In genomic region chr16:25031132-25031440, GRCh38 we compare ENCODE assay signal across 8 cellular contexts. TPM values are rescaled to one million over a fixed set of nuclear protein-coding genes. Genes with fewer than 3 reads are reported as not detected.
DNase-seq lines count a peak whose midpoint lies in the region; ATAC-seq and TF ChIP-seq lines count a peak whose summit lies in the region.

No MANE protein-coding gene starts in this region.

- H3K36me3 ChIP-seq in PC-3 (ENCODE audit: low read depth, low read length) (no peaks in the 10 kb centered on the region), suprapubic skin (no peaks in the 10 kb centered on the region)

- peaks cover 38% of the 10 kb centered on the region for H3K4me1 Mint-ChIP-seq in activated CD4-positive, alpha-beta T cell treated with anti-CD3 and anti-CD28 coated beads, Interleukin-2, amount 10 ng/mL, durations not matched to agents 24 days and 14 days

- H3K9ac ChIP-seq in PC-3 (ENCODE audit: low read length), result no peak overlapping the region

- H3K27ac ChIP-seq in PC-3 (ENCODE audit: low read length), result no peak overlapping the region
- no peak overlapping the region for H3K27ac ChIP-seq in suprapubic skin

- CTCF ChIA-PET in PC-3 (lab: Charles Lee), result no interaction called here

- no TSS peak for BruUV-seq in PC-3 (replicated peaks; lab: Mats Ljungman, UMichigan)

- intact Hi-C loops in activated CD4-positive, alpha-beta T cell treated with anti-CD3 and anti-CD28 coated beads, Interleukin-2, amount 10 ng/mL, durations not matched to agents 24 days and 14 days (cut with micrococcal nuclease), result loop anchor here (1.0 kb wide), 2 partner anchors 16 to 18 kb away; partner anchors contain the start of gene ARHGAP17
- intact Hi-C loops in PC-3 (cut with micrococcal nuclease) (no loop called here), sciatic nerve (cut with DNase I) (no loop called here)

- no peaks in the 10 kb centered on the region for H3K9me2 ChIP-seq in PC-3 (replicated peaks; ENCODE audit: low read length)

- peak overlapping the region; percentile 86 for H2AFZ ChIP-seq in PC-3 (ENCODE audit: low read length)

- H4K20me1 ChIP-seq in PC-3 (ENCODE audit: low read length), result no peaks in the 10 kb centered on the region

- no peaks in the 10 kb centered on the region for H3K36me3 Mint-ChIP-seq in activated CD4-positive, alpha-beta T cell treated with anti-CD3 and anti-CD28 coated beads, Interleukin-2, amount 10 ng/mL, durations not matched to agents 24 days and 14 days (ENCODE audit: low read depth)

- H3K9me3 ChIP-seq in PC-3 (ENCODE audit: low read length) (no peaks in the 10 kb centered on the region), suprapubic skin (no peaks in the 10 kb centered on the region)

- peak overlapping the region; percentile 81 for H3K4me2 ChIP-seq in PC-3 (ENCODE audit: low read length)

- H3F3A ChIP-seq in PC-3 (ENCODE audit: low read length, unreplicated experiment), result no peaks in the 10 kb centered on the region

- no peak for ATAC-seq in PC-3
- no peak for ATAC-seq in sciatic nerve

- TF ChIP-seq CTCF in PC-3 (conservative IDR thresholded peaks at IDR 0.05; ENCODE audit: low read depth, low read length), result no peak
- TF ChIP-seq CTCF in suprapubic skin (IDR thresholded peaks at IDR 0.05), result no peak

- 22% methylated on average over 8 of the region's 8 CpGs for WGBS in suprapubic skin

- H3K79me2 ChIP-seq in PC-3 (ENCODE audit: low read length), result peaks cover 10% of the 10 kb centered on the region

- no peaks in the 10 kb centered on the region for H3K27me3 ChIP-seq in PC-3 (ENCODE audit: low read length)
- no peaks in the 10 kb centered on the region for H3K27me3 ChIP-seq in suprapubic skin

- H3K9me3 Mint-ChIP-seq in activated CD4-positive, alpha-beta T cell treated with anti-CD3 and anti-CD28 coated beads, Interleukin-2, amount 10 ng/mL, durations not matched to agents 24 days and 14 days, result no peaks in the 10 kb centered on the region

- peak overlapping the region; percentile 89 for H3K4me3 Mint-ChIP-seq in activated CD4-positive, alpha-beta T cell treated with anti-CD3 and anti-CD28 coated beads, Interleukin-2, amount 10 ng/mL, durations not matched to agents 24 days and 14 days

- no peak for TF ChIP-seq EP300 in suprapubic skin (IDR thresholded peaks at IDR 0.05)

- H3K27me3 Mint-ChIP-seq in activated CD4-positive, alpha-beta T cell treated with anti-CD3 and anti-CD28 coated beads, Interleukin-2, amount 10 ng/mL, durations not matched to agents 24 days and 14 days, result no peaks in the 10 kb centered on the region

- no peak for DNase-seq in activated CD4-positive, alpha-beta T cell treated with anti-CD3 and anti-CD28 coated beads, Interleukin-2, amount 10 ng/mL, durations not matched to agents 24 days and 14 days
- DNase-seq in activated CD4-positive, alpha-beta T cell treated with anti-CD3 and anti-CD28 coated beads for 48 hours, result no peak
- no peak for DNase-seq in PC-3
- DNase-seq in suprapubic skin (ENCODE audit: low spot score in 2 of 2), result no peak
- no peak for DNase-seq in effector CD4-positive, alpha-beta T cell
- DNase-seq in sciatic nerve (ENCODE audit: low spot score), result no peak
- no peak for DNase-seq in anterior cingulate cortex (lab: John Stamatoyannopoulos, UW)

- TF ChIP-seq POLR2A in suprapubic skin (IDR thresholded peaks at IDR 0.05), result no peak

- POLR2A ChIA-PET in PC-3 (lab: Charles Lee; ENCODE audit: unreplicated experiment), result interaction anchor here (0.6 kb wide), 1 partner anchor 37 kb away, joined by 3 read pairs; no protein-coding TSS in a partner anchor

- H3K4me1 ChIP-seq in PC-3 (ENCODE audit: insufficient read depth, low read length) (peaks cover 17% of the 10 kb centered on the region), suprapubic skin (peaks cover 19% of the 10 kb centered on the region)

- H3K27ac Mint-ChIP-seq in activated CD4-positive, alpha-beta T cell treated with anti-CD3 and anti-CD28 coated beads, Interleukin-2, amount 10 ng/mL, durations not matched to agents 24 days and 14 days, result peak overlapping the region; percentile 98

- H3K4me3 ChIP-seq in PC-3 (ENCODE audit: low read length), result peak overlapping the region; percentile 51; the same call in 1 of the 2 replicates
- H3K4me3 ChIP-seq in iPS-11a (ENCODE audit: low read depth, low read length), result peak overlapping the region; percentile 2
- H3K4me3 ChIP-seq in suprapubic skin, result peak overlapping the region; percentile 84

RNA-seq across cellular contexts. Expression of gene ARHGAP17, which starts 15.9 kb away (rescaled TPM):
- 74.0 and 74.9 TPM in 2 replicates for total RNA-seq in activated CD4-positive, alpha-beta T cell treated with anti-CD3 and anti-CD28 coated beads, Interleukin-2, amount 10 ng/mL, durations not matched to agents 24 days and 14 days
- total RNA-seq in PC-3 (2014; rRNA removed) (12.8 and 15.7 TPM in 2 replicates), suprapubic skin (10 to 100 TPM; 47.5 to 71.4 (median 55.8) TPM), sciatic nerve (130 TPM)

Comparison
In these comparisons a context has a peak if more than half of its experiments do, and no peak if none do; other contexts are left out.
1. H3K4me3 ChIP-seq: peak in every context shown above with its lines; median percentile 84 in suprapubic skin; 51 in PC-3; 2 in iPS-11a.